Comparison of ENCODE assay signal across 1 cellular context in genomic region chr1:233079586-233079985, GRCh38.
TF ChIP-seq lines count a peak whose summit lies in the region.

No MANE protein-coding gene starts in this region.

TF ChIP-seq in IMR-90, 13 proteins besides CTCF, POLR2A, EP300 and RAD21:
- no peak for TF ChIP-seq MXI1 (IDR thresholded peaks at IDR 0.05; ENCODE audit: borderline replicate concordance, low read depth, low read length)
- no peak for TF ChIP-seq NFE2L2 (IDR thresholded peaks at IDR 0.05; ENCODE audit: low read depth, low read length)
